Comparison of ENCODE assay signal across 28 cellular contexts in the genomic region with DNA sequence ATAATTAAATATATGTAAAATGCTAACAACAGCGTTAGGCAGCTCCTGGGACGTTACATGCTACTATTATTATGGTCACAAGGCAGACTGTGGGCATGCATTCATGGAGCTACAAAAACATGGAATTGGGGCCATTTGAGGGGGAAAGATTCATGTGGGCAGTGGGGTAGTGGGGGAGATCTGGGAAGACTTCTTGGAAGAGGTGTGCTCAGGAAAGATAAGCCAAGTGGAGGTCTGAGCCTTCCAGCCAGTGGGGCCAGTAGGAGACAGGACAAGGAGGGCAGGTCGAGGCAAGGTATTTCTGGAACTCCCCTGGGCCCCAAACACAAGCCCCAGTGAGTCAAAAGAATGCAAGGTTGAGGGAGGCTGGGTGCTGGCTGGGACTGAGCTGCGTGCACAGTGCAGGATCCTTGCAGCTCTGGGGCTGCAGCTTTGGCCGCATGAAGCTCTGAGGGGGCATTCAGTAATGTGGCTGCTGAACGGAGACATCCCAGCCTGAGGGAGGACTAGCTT. TPM values are rescaled to one million over a fixed set of nuclear protein-coding genes. Genes with fewer than 3 reads are reported as not detected.
DNase-seq lines count a peak whose midpoint lies in the region; ATAC-seq, FAIRE-seq and TF ChIP-seq lines count a peak whose summit lies in the region.
"Had no signal": no experiment of that assay in that cellular context is flagged by ENCODE, and none has a peak within 500 bp of the region (broad histone marks: within the 10 kb centered on the region; RNA-seq: fewer than 3 reads in every experiment).

No MANE protein-coding gene starts in this region.

- H2AFZ ChIP-seq in keratinocyte (ENCODE audit: control insufficient read depth, low read length) = no peak overlapping the region

- CTCF ChIA-PET in Caco-2 (lab: Charles Lee) (interaction anchor here (0.9 to 3.0 kb wide), 6 partner anchors 14 to 143 kb away, joined by 3 to 49 read pairs (median 4); no protein-coding TSS in a partner anchor), WTC11 (lab: Charles Lee) (interaction anchor here (0.6 to 3.0 kb wide), 17 partner anchors 10 to 580 kb away, joined by 3 to 69 read pairs (median 7); no protein-coding TSS in a partner anchor)

- H3K36me3 ChIP-seq in Caco-2 (ENCODE audit: control insufficient read depth, insufficient read depth, low read length) (no peaks in the 10 kb centered on the region), keratinocyte (ENCODE audit: control insufficient read depth in 2 of 2, extremely low read depth in 1 of 2, insufficient read depth in 2 of 2, low read length in 2 of 2) (no peaks in the 10 kb centered on the region)

- intact Hi-C loops in Caco-2 (cut with micrococcal nuclease; ENCODE audit: unreplicated experiment) = loop anchor here (1.0 kb wide), 2 partner anchors 112 to 140 kb away; no protein-coding TSS in a partner anchor

- dilution Hi-C loops in keratinocyte (cut with MboI; ENCODE audit: extremely low pct_ligation_motif_present, low sequenced_read_pairs) = no loop called here

- H3K27me3 Mint-ChIP-seq in T-helper 1 cell treated with Interleukin-12 subunit alpha and Interleukin-12 subunit beta and Interleukin-4 antibody, amounts not matched to agents 30 μg/mL and 1 μg/mL, for 36 hours (ENCODE audit: low read depth) = peaks cover 24% of the 10 kb centered on the region
- H3K27me3 Mint-ChIP-seq in Caco-2 (ENCODE audit: insufficient read depth, unreplicated experiment) (no peaks in the 10 kb centered on the region), WTC11 (ENCODE audit: low read depth) (peaks cover 5% of the 10 kb centered on the region)
- peaks cover 9% of the 10 kb centered on the region for H3K27me3 Mint-ChIP-seq in activated T-helper 17 cell treated with anti-CD3 and anti-CD28 coated beads, Interleukin-2, amount 50 U/mL, for 72 hours

- H4K20me1 ChIP-seq in keratinocyte (ENCODE audit: control insufficient read depth, extremely low read depth, insufficient read depth, low read length) = no peaks in the 10 kb centered on the region

- POLR2A ChIA-PET in Caco-2 (lab: Charles Lee) = interaction anchor here (0.6 kb wide), 1 partner anchor 557 kb away, joined by 3 read pairs; no protein-coding TSS in a partner anchor
- POLR2A ChIA-PET in WTC11 (lab: Charles Lee) = no interaction called here

- no peak for ATAC-seq in activated T-helper 17 cell treated with anti-CD3 and anti-CD28 coated beads, Interleukin-2, amount 50 U/mL, for 72 hours (replicated peaks)
- no peak for ATAC-seq in WTC11

- BruUV-seq in Caco-2 (replicated peaks; lab: Mats Ljungman, UMichigan) = no TSS peak

- TF ChIP-seq CTCF in Caco-2 (IDR thresholded peaks at IDR 0.05; ENCODE audit: insufficient read depth in 1 of 2, low read depth in 1 of 2, low read length in 1 of 2, severe bottlenecking in 1 of 2, unreplicated experiment in 1 of 2) (no peak), keratinocyte (optimal IDR thresholded peaks at IDR 0.05 in 1 of 3, IDR thresholded peaks at IDR 0.05 in 1 of 3, conservative IDR thresholded peaks at IDR 0.05 in 1 of 3; ENCODE audit: extremely low read depth in 1 of 3, insufficient read depth in 2 of 3, low read length in 3 of 3) (no peak), WTC11 (IDR thresholded peaks at IDR 0.05) (no peak)

- H3K4me2 ChIP-seq in keratinocyte (ENCODE audit: control insufficient read depth, extremely low read depth, insufficient read depth, low read depth, low read length) = peak overlapping the region; percentile 22
- H3K4me2 ChIP-seq: KMS-11 had no signal

- H3K9me3 ChIP-seq in Caco-2 = no peaks in the 10 kb centered on the region
- H3K9me3 ChIP-seq in keratinocyte (ENCODE audit: control insufficient read depth, low read depth, low read length) = no peaks in the 10 kb centered on the region

- DNase-seq in T-helper 1 cell (no peak), Caco-2 (peak in 1 of 2 experiments; percentile 58), keratinocyte (ENCODE audit: low read depth, low spot score) (no peak), WTC11 (ENCODE audit: low spot score) (no peak), GM19238 (ENCODE audit: insufficient read length, low spot score) (no peak), KBM-7 (no peak)
- DNase-seq: CD8-positive, alpha-beta T cell; DMS53; EL; GF-D8; HFFc6; MV-4-11; NCI-H1105 treated with DMSO at 0.1 percent for 48 hours; NCI-H2081 treated with DMSO at 0.1 percent for 48 hours; NCI-H2171 treated with DMSO at 0.1 percent for 48 hours; NCI-H524 treated with DMSO at 0.1 percent for 48 hours; NCI-H82; OCI-M1; SHP77 had no signal

- H3K27me3 ChIP-seq in Caco-2 (replicated peaks; ENCODE audit: control insufficient read depth, insufficient read depth, low read length) = no peaks in the 10 kb centered on the region
- H3K27me3 ChIP-seq in keratinocyte (ENCODE audit: control insufficient read depth, extremely low read depth, insufficient read depth, low read length) = no peaks in the 10 kb centered on the region

- H3K27ac Mint-ChIP-seq in T-helper 1 cell treated with Interleukin-12 subunit alpha and Interleukin-12 subunit beta and Interleukin-4 antibody, amounts not matched to agents 30 μg/mL and 1 μg/mL, for 36 hours = peak overlapping the region; percentile 42
- H3K27ac Mint-ChIP-seq in Caco-2 (ENCODE audit: unreplicated experiment) (peak overlapping the region; percentile 93), WTC11 (no peak overlapping the region)
- peak overlapping the region; percentile 58 for H3K27ac Mint-ChIP-seq in activated T-helper 17 cell treated with anti-CD3 and anti-CD28 coated beads, Interleukin-2, amount 50 U/mL, for 72 hours
- H3K27ac Mint-ChIP-seq: CD8-positive, alpha-beta T cell; HFFc6 had no signal

- H3K9me1 ChIP-seq in keratinocyte (ENCODE audit: control insufficient read depth, extremely low read depth, insufficient read depth, low read length) = no peaks in the 10 kb centered on the region

- in situ Hi-C loops in KBM-7 (cut with MboI; ENCODE audit: low pct_unique_long_range_greater_than_20kb, low sequenced_read_pairs) = loop anchor here (10.0 kb wide), 1 partner anchor 137 kb away; no protein-coding TSS in a partner anchor

- H3K27ac ChIP-seq in keratinocyte (ENCODE audit: control insufficient read depth, insufficient read depth, low read length) = no peak overlapping the region
- H3K27ac ChIP-seq: 22Rv1, HL-60, KMS-11 had no signal

- H3K9ac ChIP-seq in keratinocyte (ENCODE audit: control insufficient read depth, extremely low read depth, insufficient read depth, low read length) = no peak overlapping the region
- H3K9ac ChIP-seq: KMS-11 had no signal

- H3K36me3 Mint-ChIP-seq in T-helper 1 cell treated with Interleukin-12 subunit alpha and Interleukin-12 subunit beta and Interleukin-4 antibody, amounts not matched to agents 30 μg/mL and 1 μg/mL, for 36 hours (ENCODE audit: low read depth) = peaks cover 16% of the 10 kb centered on the region
- H3K36me3 Mint-ChIP-seq in Caco-2 (ENCODE audit: insufficient read depth, unreplicated experiment) (no peaks in the 10 kb centered on the region), WTC11 (no peaks in the 10 kb centered on the region)
- peaks cover 18% of the 10 kb centered on the region for H3K36me3 Mint-ChIP-seq in activated T-helper 17 cell treated with anti-CD3 and anti-CD28 coated beads, Interleukin-2, amount 50 U/mL, for 72 hours (ENCODE audit: low read depth)

- H3K4me1 Mint-ChIP-seq in T-helper 1 cell treated with Interleukin-12 subunit alpha and Interleukin-12 subunit beta and Interleukin-4 antibody, amounts not matched to agents 30 μg/mL and 1 μg/mL, for 36 hours (ENCODE audit: low read depth) = peaks cover 32% of the 10 kb centered on the region
- H3K4me1 Mint-ChIP-seq in Caco-2 (ENCODE audit: low read depth, unreplicated experiment) (peaks cover 45% of the 10 kb centered on the region), WTC11 (peaks cover 11% of the 10 kb centered on the region)
- peaks cover 13% of the 10 kb centered on the region for H3K4me1 Mint-ChIP-seq in activated T-helper 17 cell treated with anti-CD3 and anti-CD28 coated beads, Interleukin-2, amount 50 U/mL, for 72 hours

- peaks cover 58% of the 10 kb centered on the region for H3K4me1 ChIP-seq in Caco-2
- H3K4me1 ChIP-seq in keratinocyte (ENCODE audit: control insufficient read depth, extremely low read depth, insufficient read depth, low read length) = peaks cover 29% of the 10 kb centered on the region

- H3K4me3 ChIP-seq in Caco-2 (ENCODE audit: low read depth, low read length) (no peak overlapping the region), keratinocyte (ENCODE audit: control insufficient read depth in 2 of 3, extremely low read depth in 1 of 3, insufficient read depth in 2 of 3, low read depth in 1 of 3, low read length in 3 of 3) (no peak overlapping the region)

- no peaks in the 10 kb centered on the region for H3K9me3 Mint-ChIP-seq in T-helper 1 cell treated with Interleukin-12 subunit alpha and Interleukin-12 subunit beta and Interleukin-4 antibody, amounts not matched to agents 30 μg/mL and 1 μg/mL, for 36 hours
- H3K9me3 Mint-ChIP-seq in Caco-2 (ENCODE audit: unreplicated experiment) (no peaks in the 10 kb centered on the region), WTC11 (no peaks in the 10 kb centered on the region)
- no peaks in the 10 kb centered on the region for H3K9me3 Mint-ChIP-seq in activated T-helper 17 cell treated with anti-CD3 and anti-CD28 coated beads, Interleukin-2, amount 50 U/mL, for 72 hours
- H3K9me3 Mint-ChIP-seq: CD8-positive, alpha-beta T cell; HFFc6 had no signal

- no peaks in the 10 kb centered on the region for H3K79me2 ChIP-seq in keratinocyte (ENCODE audit: control insufficient read depth, insufficient read depth, low read length)

- FAIRE-seq in keratinocyte (lab: Jason Lieb, UNC) = no peak
- FAIRE-seq: HepG2, RCC 7860 had no signal

- H3K4me3 Mint-ChIP-seq in T-helper 1 cell treated with Interleukin-12 subunit alpha and Interleukin-12 subunit beta and Interleukin-4 antibody, amounts not matched to agents 30 μg/mL and 1 μg/mL, for 36 hours = no peak overlapping the region
- peak overlapping the region; percentile 39 for H3K4me3 Mint-ChIP-seq in Caco-2 (ENCODE audit: unreplicated experiment)
- no peak overlapping the region for H3K4me3 Mint-ChIP-seq in activated T-helper 17 cell treated with anti-CD3 and anti-CD28 coated beads, Interleukin-2, amount 50 U/mL, for 72 hours
- no peak overlapping the region for H3K4me3 Mint-ChIP-seq in WTC11
- H3K4me3 Mint-ChIP-seq: CD8-positive, alpha-beta T cell; HFFc6 had no signal

TF ChIP-seq in WTC11, 78 proteins besides CTCF, POLR2A, EP300 and RAD21 (continues in another document):
- TF ChIP-seq ZNF423 (CRISPR knock-in tag; IDR thresholded peaks at IDR 0.05) = no peak

RNA-seq across cellular contexts. Expression of a gene that starts 35.4 kb away (rescaled TPM):
- total RNA-seq in Caco-2 (2022) (not detected in 2 replicates), WTC11 (2021) (0.11 to 0.16 TPM (median 0.15 TPM) in 3 replicates)
- total RNA-seq in activated T-helper 17 cell treated with anti-CD3 and anti-CD28 coated beads, Interleukin-2, amount 50 U/mL, for 72 hours = 100 to 1,000 TPM in 1 of 2 donors, 10 to 100 TPM in 1; 53.7 to 124 TPM
- polyA plus RNA-seq in keratinocyte = 0.05 to 0.12 TPM (median 0.06 TPM) in 3 replicates
- not detected for polyA plus RNA-seq in keratinocyte (2011; ENCODE audit: low read depth)
- 0.02 TPM in 1 of 2 replicates, not detected in the other for polyA plus RNA-seq in keratinocyte (2011; cell fraction: cytosol; rRNA removed)
- 0.09 TPM in 1 of 2 replicates, not detected in the other for polyA plus RNA-seq in keratinocyte (2011; cell fraction: nucleus; rRNA removed)
- not detected in 2 replicates for polyA plus RNA-seq in keratinocyte (2012; ENCODE audit: low replicate concordance)
- not detected in 3 replicates for polyA minus RNA-seq in keratinocyte
- not detected for polyA minus RNA-seq in keratinocyte (2011; cell fraction: cytosol; rRNA and poly(A)+ RNA removed)
- not detected in 2 replicates for polyA minus RNA-seq in keratinocyte (2011; cell fraction: nucleus; rRNA and poly(A)+ RNA removed)
- total RNA-seq: H7, HepG2, HT-29 had no signal
- polyA plus RNA-seq: HepG2 had no signal

Comparison
In these comparisons a context has a peak if more than half of its experiments do, and no peak if none do; other contexts are left out.
1. RNA of a gene that starts 35.4 kb away (total RNA-seq): 53.7 to 124 TPM in activated T-helper 17 cell treated with anti-CD3 and anti-CD28 coated beads, Interleukin-2, amount 50 U/mL, for 72 hours; 0.11 to 0.16 TPM in WTC11 and not detected in Caco-2; every median in the first group is over 10 times any median in the second.